In genomic region chr3:45779746-45780735, GRCh38 we compare ENCODE assay signal across 19 cellular contexts. TPM values are rescaled to one million over a fixed set of nuclear protein-coding genes. Genes with fewer than 3 reads are reported as not detected.
"Had no signal": no experiment of that assay in that cellular context is flagged by ENCODE, and none has a peak within 500 bp of the region (broad histone marks: within the 10 kb centered on the region; RNA-seq: fewer than 3 reads in every experiment).

No MANE protein-coding gene starts in this region.

- H3K4me1 ChIP-seq: prostate gland, suprapubic skin, upper lobe of left lung had no signal

- H3K4me3 Mint-ChIP-seq: activated T-helper 1 cell treated with anti-CD3 and anti-CD28 coated beads, Interleukin-12 subunit alpha, Interleukin-12 subunit beta, Interleukin-2, Interleukin-4 antibody, amounts not matched to agents 30 ng/mL and 10 ng/mL and 1 ng/mL, durations not matched to agents 14 hours and 24 hours and 36 hours; central memory CD8-positive, alpha-beta T cell; effector memory CD8-positive, alpha-beta T cell; nephron progenitor cell had no signal

- H3K27me3 ChIP-seq: suprapubic skin, upper lobe of left lung had no signal

- H3K4me1 Mint-ChIP-seq: central memory CD8-positive, alpha-beta T cell had no signal

- DNase-seq: activated CD4-positive, alpha-beta T cell treated with anti-CD3 and anti-CD28 coated beads, Interleukin-2, amount 50 U/mL, for 48 hours; anterior cingulate cortex; brain microvascular endothelial cell; cortex of kidney; effector memory CD8-positive, alpha-beta T cell; foreskin melanocyte; kidney glomerular epithelial cell; nephron progenitor cell; right cardiac atrium; stimulated activated CD4-positive, alpha-beta T cell treated with anti-CD3 and anti-CD28 coated beads, Interleukin-4, amount 100 ng/mL, for 24 hours; stimulated activated naive CD8-positive, alpha-beta T cell treated with anti-CD3 and anti-CD28 coated beads, Interleukin-15, Interleukin-2, amounts not matched to agents 100 U/mL and 50 U/mL, for 24 hours; T-helper 9 cell had no signal

- ATAC-seq: effector memory CD8-positive, alpha-beta T cell; right cardiac atrium; stimulated activated naive CD8-positive, alpha-beta T cell treated with anti-CD3 and anti-CD28 coated beads, Interleukin-15, Interleukin-2, amounts not matched to agents 100 U/mL and 50 U/mL, for 24 hours had no signal

- H3K9me3 ChIP-seq: prostate gland, suprapubic skin, upper lobe of left lung had no signal

- H3K27ac ChIP-seq: brain microvascular endothelial cell, epithelial cell of prostate, prostate gland, suprapubic skin, upper lobe of left lung had no signal

- H3K27ac Mint-ChIP-seq: activated T-helper 1 cell treated with anti-CD3 and anti-CD28 coated beads, Interleukin-12 subunit alpha, Interleukin-12 subunit beta, Interleukin-2, Interleukin-4 antibody, amounts not matched to agents 30 ng/mL and 10 ng/mL and 1 ng/mL, durations not matched to agents 14 hours and 24 hours and 36 hours; effector memory CD8-positive, alpha-beta T cell; nephron progenitor cell had no signal

- H3K9me3 Mint-ChIP-seq: activated T-helper 1 cell treated with anti-CD3 and anti-CD28 coated beads, Interleukin-12 subunit alpha, Interleukin-12 subunit beta, Interleukin-2, Interleukin-4 antibody, amounts not matched to agents 30 ng/mL and 10 ng/mL and 1 ng/mL, durations not matched to agents 14 hours and 24 hours and 36 hours; central memory CD8-positive, alpha-beta T cell had no signal

RNA-seq across cellular contexts. Expression of gene SLC6A20, which starts 16.3 kb away (rescaled TPM):
- total RNA-seq: activated T-helper 1 cell treated with anti-CD3 and anti-CD28 coated beads, Interleukin-12 subunit alpha, Interleukin-12 subunit beta, Interleukin-2, Interleukin-4 antibody, amounts not matched to agents 30 ng/mL and 10 ng/mL and 1 ng/mL, durations not matched to agents 14 hours and 24 hours and 36 hours; fibroblast of lung; right cardiac atrium had no signal
